ENCODE assay signal across 14 cellular contexts in genomic region chr17:17855334-17855725, GRCh38. TPM values are rescaled to one million over a fixed set of nuclear protein-coding genes. Genes with fewer than 3 reads are reported as not detected.
DNase-seq lines count a peak whose midpoint lies in the region; ATAC-seq and TF ChIP-seq lines count a peak whose summit lies in the region.
"Had no signal": no experiment of that assay in that cellular context is flagged by ENCODE, and none has a peak within 500 bp of the region (broad histone marks: within the 10 kb centered on the region; RNA-seq: fewer than 3 reads in every experiment).

No MANE protein-coding gene starts in this region.

- H3K4me3 Mint-ChIP-seq in activated CD4-positive, alpha-beta T cell treated with anti-CD3 and anti-CD28 coated beads for 36 hours = no peak overlapping the region
- H3K4me3 Mint-ChIP-seq in brain = no peak overlapping the region
- H3K4me3 Mint-ChIP-seq: neural crest cell had no signal

- H3K27me3 Mint-ChIP-seq in activated CD4-positive, alpha-beta T cell treated with anti-CD3 and anti-CD28 coated beads for 36 hours = no peaks in the 10 kb centered on the region
- H3K27me3 Mint-ChIP-seq in brain = no peaks in the 10 kb centered on the region

- CTCF ChIA-PET in activated CD4-positive, alpha-beta T cell treated with anti-CD3 and anti-CD28 coated beads for 36 hours (lab: Charles Lee) = interaction anchor here (0.6 to 3.3 kb wide), 9 partner anchors 14 to 178 kb away, joined by 3 to 23 read pairs (median 4); no protein-coding TSS in a partner anchor

- peaks cover 57% of the 10 kb centered on the region for H3K4me1 Mint-ChIP-seq in activated CD4-positive, alpha-beta T cell treated with anti-CD3 and anti-CD28 coated beads for 36 hours
- peaks cover 53% of the 10 kb centered on the region for H3K4me1 Mint-ChIP-seq in brain

- H3K27ac Mint-ChIP-seq in activated CD4-positive, alpha-beta T cell treated with anti-CD3 and anti-CD28 coated beads for 36 hours = no peak overlapping the region
- H3K27ac Mint-ChIP-seq in brain = peak overlapping the region in 4 of 5 experiments; percentile 38 to 68 (median 52)

- ATAC-seq in activated CD4-positive, alpha-beta T cell treated with anti-CD3 and anti-CD28 coated beads for 36 hours = peak; percentile 2
- no peak for ATAC-seq in psoas muscle

- H3K27ac ChIP-seq in psoas muscle = peak overlapping the region; percentile 25
- H3K27ac ChIP-seq: SJSA1 had no signal

- no peak for DNase-seq in activated CD4-positive, alpha-beta T cell treated with anti-CD3 and anti-CD28 coated beads for 36 hours
- DNase-seq in activated CD4-positive, alpha-beta T cell treated with anti-CD3 and anti-CD28 coated beads, Interleukin-2, amount 50 U/mL, for 4 hours = no peak
- peak; percentile 65 for DNase-seq in NCI-H2171 treated with DMSO at 0.1 percent for 48 hours (lab: John Stamatoyannopoulos, UW)
- DNase-seq in psoas muscle = no peak
- no peak for DNase-seq in AG08395 (ENCODE audit: low spot score)
- DNase-seq in occipital lobe (lab: John Stamatoyannopoulos, UW) = no peak
- no peak for DNase-seq in NCI-H345 treated with DMSO at 0.1 percent for 48 hours (lab: John Stamatoyannopoulos, UW; ENCODE audit: unreplicated experiment)
- DNase-seq: DND-41; NCI-H146; stimulated activated CD4-positive, alpha-beta T cell treated with anti-CD3 and anti-CD28 coated beads, Interleukin-4, amount 100 ng/mL, for 24 hours had no signal

- peaks cover 0 to 15% of the 10 kb centered on the region in 2 donors for H3K36me3 ChIP-seq in psoas muscle (ENCODE audit: insufficient read depth in 1 of 2, low read depth in 1 of 2)
- H3K36me3 ChIP-seq: SJSA1 had no signal

- H3K9me3 Mint-ChIP-seq in activated CD4-positive, alpha-beta T cell treated with anti-CD3 and anti-CD28 coated beads for 36 hours (ENCODE audit: low read depth) = no peaks in the 10 kb centered on the region
- no peaks in the 10 kb centered on the region for H3K9me3 Mint-ChIP-seq in brain
- H3K9me3 Mint-ChIP-seq: neural crest cell had no signal

- POLR2A ChIA-PET in activated CD4-positive, alpha-beta T cell treated with anti-CD3 and anti-CD28 coated beads for 36 hours (lab: Charles Lee) = interaction anchor here (0.7 to 2.1 kb wide), 5 partner anchors 14 to 103 kb away, joined by 3 to 8 read pairs (median 3); partner anchors contain the start of gene SREBF1

- no peaks in the 10 kb centered on the region for H3K9me3 ChIP-seq in psoas muscle
- H3K9me3 ChIP-seq: SJSA1 had no signal

- peaks cover 8% of the 10 kb centered on the region for H3K4me1 ChIP-seq in psoas muscle

- WGBS in psoas muscle, 3 donors = 82 to 100% (median 91%) methylated on average over 2 of the region's 2 CpGs

- H3K4me3 ChIP-seq in psoas muscle = no peak overlapping the region
- H3K4me3 ChIP-seq: lung, SJSA1 had no signal

- H3K36me3 Mint-ChIP-seq in activated CD4-positive, alpha-beta T cell treated with anti-CD3 and anti-CD28 coated beads for 36 hours (ENCODE audit: low read depth) = peaks cover 6% of the 10 kb centered on the region
- H3K36me3 Mint-ChIP-seq in brain = no peaks in the 10 kb centered on the region

- intact Hi-C loops in activated CD4-positive, alpha-beta T cell treated with anti-CD3 and anti-CD28 coated beads for 36 hours (cut with DNase I, micrococcal nuclease) = loop anchor here (2.0 kb wide), 3 partner anchors 33 to 73 kb away; no protein-coding TSS in a partner anchor
- intact Hi-C loops in psoas muscle (cut with DNase I) = no loop called here

- H3K27me3 ChIP-seq in psoas muscle (ENCODE audit: insufficient read depth in 3 of 3, low read length in 2 of 3) = no peaks in the 10 kb centered on the region
- H3K27me3 ChIP-seq: SJSA1 had no signal

- TF ChIP-seq CTCF in brain (conservative IDR thresholded peaks at IDR 0.05) (no peak), psoas muscle (IDR thresholded peaks at IDR 0.05) (no peak)

RNA-seq across cellular contexts. Expression of gene SREBF1, which starts 18.5 kb away (rescaled TPM):
- total RNA-seq in activated CD4-positive, alpha-beta T cell treated with anti-CD3 and anti-CD28 coated beads for 36 hours = 10 to 100 TPM; 87.6 to 97.2 TPM
- polyA plus RNA-seq in brain (ENCODE audit: insufficient read depth, low read depth, low replicate concordance) (39.4 TPM), psoas muscle (10 to 100 TPM in 2 of 3 donors, 1 to 10 TPM in 1; 6.2 to 19.2 (median 17.7) TPM)
- total RNA-seq in psoas muscle (10 to 100 TPM; 16.1 to 43.0 (median 31.1) TPM), occipital lobe (12.6 TPM)

Comparison
In these comparisons a context has a peak if more than half of its experiments do, and no peak if none do; other contexts are left out.
1. intact Hi-C loops: an anchor here in activated CD4-positive, alpha-beta T cell treated with anti-CD3 and anti-CD28 coated beads for 36 hours (2.0 kb wide); none called in psoas muscle.